ENCODE assay signal across 9 cellular contexts in genomic region chr1:220874201-220874655, GRCh38. TPM values are rescaled to one million over a fixed set of nuclear protein-coding genes. Genes with fewer than 3 reads are reported as not detected.
A peak's percentile ranks its signal among the peaks of the same experiment; 100 is the strongest.
DNase-seq lines count a peak whose midpoint lies in the region; ATAC-seq and TF ChIP-seq lines count a peak whose summit lies in the region.
"Had no signal": no experiment of that assay in that cellular context is flagged by ENCODE, and none has a peak within 500 bp of the region (broad histone marks: within the 10 kb centered on the region; RNA-seq: fewer than 3 reads in every experiment).

No MANE protein-coding gene starts in this region.

- no peak overlapping the region for H3K27ac ChIP-seq in GM23338 (ENCODE audit: low read depth)
- H3K27ac ChIP-seq in liver (ENCODE audit: low read depth in 1 of 2, low read length in 2 of 2), result no peak overlapping the region
- H3K27ac ChIP-seq: SJSA1 had no signal

- H3K27me3 ChIP-seq in GM23338 (ENCODE audit: insufficient read depth) (peaks cover 55% of the 10 kb centered on the region), liver (ENCODE audit: control insufficient read depth in 4 of 4, insufficient read depth in 4 of 4, low read length in 3 of 4) (no peaks in the 10 kb centered on the region)
- H3K27me3 ChIP-seq: SJSA1 had no signal

- peak; percentile 86 to 87 for TF ChIP-seq RAD21 in liver (IDR thresholded peaks at IDR 0.05)

- no peaks in the 10 kb centered on the region for H3K9me3 Mint-ChIP-seq in GM23338

- H3K27me3 Mint-ChIP-seq in GM23338 (ENCODE audit: insufficient read depth, low read depth, poor library complexity), result peaks cover 49% of the 10 kb centered on the region

- no peaks in the 10 kb centered on the region for H3K9me2 ChIP-seq in GM23338 (ENCODE audit: insufficient read depth)

- H3K4me1 Mint-ChIP-seq in GM23338, result peaks cover 22% of the 10 kb centered on the region

- no peak overlapping the region for H3K4me2 ChIP-seq in GM23338

- peaks cover 24% of the 10 kb centered on the region for H4K20me1 ChIP-seq in GM23338 (replicated peaks; ENCODE audit: insufficient read depth)

- H3K9ac ChIP-seq in liver (ENCODE audit: low read depth in 1 of 2, low read length in 2 of 2), result no peak overlapping the region

- TF ChIP-seq CTCF in GM23338 (conservative IDR thresholded peaks at IDR 0.05; ENCODE audit: low read depth in 2 of 2) (peak; percentile 87 to 92), cardiac fibroblast (IDR thresholded peaks at IDR 0.05; ENCODE audit: low read depth, low read length) (peak; percentile 68), liver (IDR thresholded peaks at IDR 0.05; ENCODE audit: low read depth, low read length, missing input control) (peak; percentile 64)

- H3K4me3 Mint-ChIP-seq in GM23338, result no peak overlapping the region

- WGBS in liver, result 28% methylated on average over 4 of the region's 4 CpGs

- 0 out of 2 replicates have a peak, but pooled peaks cover 5% of the 10 kb centered on the region for H3F3A ChIP-seq in GM23338 (replicated peaks; ENCODE audit: low read depth)

- no peak overlapping the region for H2AFZ ChIP-seq in GM23338

- no peaks in the 10 kb centered on the region for H3K36me3 Mint-ChIP-seq in GM23338 (ENCODE audit: low read depth)

- H3K36me3 ChIP-seq in GM23338 (ENCODE audit: insufficient read depth), result no peaks in the 10 kb centered on the region
- H3K36me3 ChIP-seq in liver (ENCODE audit: control insufficient read depth in 4 of 4, insufficient read depth in 3 of 4, low read depth in 1 of 4, low read length in 3 of 4), result no peaks in the 10 kb centered on the region
- H3K36me3 ChIP-seq: SJSA1 had no signal

- peak; percentile 45 for ATAC-seq in GM23338
- no peak for ATAC-seq in GM18909 (IDR thresholded peaks at IDR 0.05; ENCODE audit: poor library complexity, unreplicated experiment)
- ATAC-seq in GM18498 (IDR thresholded peaks at IDR 0.05; ENCODE audit: unreplicated experiment), result no peak

- H3K4me3 ChIP-seq in GM23338 (no peak overlapping the region), cardiac fibroblast (replicated peaks in 1 of 2; ENCODE audit: low read depth in 2 of 2, low read length in 2 of 2) (no peak overlapping the region), liver (ENCODE audit: low read depth in 1 of 3, low read length in 3 of 3) (no peak overlapping the region)
- H3K4me3 ChIP-seq: SJSA1 had no signal

- no peak overlapping the region for H3K27ac Mint-ChIP-seq in GM23338

- no peaks in the 10 kb centered on the region for H3K79me2 ChIP-seq in GM23338 (replicated peaks; ENCODE audit: insufficient read depth)

- peaks cover 25% of the 10 kb centered on the region for H3K4me1 ChIP-seq in GM23338 (ENCODE audit: insufficient read depth)
- peaks cover 3 to 68% (median 57%) of the 10 kb centered on the region in 4 donors for H3K4me1 ChIP-seq in liver (ENCODE audit: control insufficient read depth in 4 of 4, insufficient read depth in 4 of 4, low read length in 3 of 4)

- H3K9me3 ChIP-seq in liver (ENCODE audit: control insufficient read depth in 4 of 4, low read length in 3 of 4), result no peaks in the 10 kb centered on the region
- H3K9me3 ChIP-seq: SJSA1 had no signal

- DNase-seq in D341Med (ENCODE audit: low spot score) (peak; percentile 78), GM23338 (ENCODE audit: low spot score) (peak; percentile 84), NCI-H748 (lab: John Stamatoyannopoulos, UW; ENCODE audit: unreplicated experiment) (peak; percentile 43), cardiac fibroblast (ENCODE audit: low read depth in 2 of 2) (peak; percentile 74 to 77), cortex of kidney (lab: John Stamatoyannopoulos, UW) (no peak)

TF ChIP-seq in liver, 16 proteins besides CTCF, POLR2A, EP300 and RAD21:
- TF ChIP-seq TAF1 (conservative IDR thresholded peaks at IDR 0.05) (no peak), REST (IDR thresholded peaks at IDR 0.05) (no peak), HNF4A (conservative IDR thresholded peaks at IDR 0.05) (peak in 1 of 2 donors; percentile 11), SP1 (IDR thresholded peaks at IDR 0.05) (peak; percentile 33), MAX (IDR thresholded peaks at IDR 0.05) (no peak), EGR1 (IDR thresholded peaks at IDR 0.05; ENCODE audit: low read depth in 2 of 2) (no peak), HNF4G (IDR thresholded peaks at IDR 0.05) (no peak), ATF3 (IDR thresholded peaks at IDR 0.05) (no peak), YY1 (IDR thresholded peaks at IDR 0.05) (peak; percentile 25), RXRA (IDR thresholded peaks at IDR 0.05) (no peak), JUND (IDR thresholded peaks at IDR 0.05) (no peak), FOXA1 (IDR thresholded peaks at IDR 0.05) (no peak), ZBTB33 (IDR thresholded peaks at IDR 0.05) (no peak), NR2F2 (IDR thresholded peaks at IDR 0.05) (peak; percentile 40)

RNA-seq across cellular contexts. Expression of gene HLX, which starts 5.0 kb away (rescaled TPM):
- 0.07 TPM in 1 of 2 replicates, not detected in the other for total RNA-seq in GM23338 (2014; rRNA removed; shearing (Covaris generic))
- polyA plus RNA-seq in GM23338 (2016; fragmentation: Nextera tagmentation; extraction: Ambion mirVana) (not detected in 2 replicates), liver (1 to 10 TPM; 5.6 to 8.3 TPM)
- total RNA-seq in liver, result 1 to 10 TPM; 3.0 to 6.6 TPM
